In the genomic region with DNA sequence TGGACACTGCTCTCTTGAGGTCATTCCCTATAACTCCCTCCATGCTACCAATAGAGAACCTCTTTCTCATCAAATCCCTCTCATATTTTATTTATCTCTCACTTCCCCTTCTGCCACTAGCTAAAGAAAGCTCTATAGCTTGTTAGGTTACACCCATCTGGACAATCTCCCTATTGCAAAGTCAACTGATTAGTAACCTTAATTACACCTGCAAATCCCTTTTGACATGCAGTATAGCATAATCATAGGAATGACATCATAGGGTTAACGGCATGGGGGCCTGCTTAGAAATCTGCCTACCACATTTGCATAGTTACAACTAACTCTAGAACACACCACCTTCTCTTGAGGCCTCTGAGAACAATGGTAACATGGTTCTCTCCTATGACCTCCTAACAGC, we compare ENCODE assay signal across 23 cellular contexts.
DNase-seq lines count a peak whose midpoint lies in the region; ATAC-seq, FAIRE-seq and TF ChIP-seq lines count a peak whose summit lies in the region.
"Had no signal": no experiment of that assay in that cellular context is flagged by ENCODE, and none has a peak within 500 bp of the region (broad histone marks: within the 10 kb centered on the region; RNA-seq: fewer than 3 reads in every experiment).

No MANE protein-coding gene starts in this region.

- no peak for DNase-seq in HepG2 (ENCODE audit: low spot score)
- DNase-seq in right lobe of liver = no peak
- DNase-seq in colonic mucosa = peak; percentile 16
- DNase-seq in mesenchymal stem cell = no peak
- DNase-seq in GM10248 (ENCODE audit: extremely low spot score) = no peak
- no peak for DNase-seq in ascending aorta (ENCODE audit: low spot score in 2 of 2)
- no peak for DNase-seq in DMS153 treated with DMSO at 0.1 percent for 48 hours (lab: John Stamatoyannopoulos, UW; ENCODE audit: unreplicated experiment)
- DNase-seq: 8988T; CD4-positive, CD25-positive, alpha-beta regulatory T cell; COR-L47; DMS153; EL; NCI-H1105; NCI-H1694; NK-92 treated with Interleukin-12 subunit alpha and Interleukin-12 subunit beta, amount 100 ng/mL, for 24 hours; OCI-M1; SIG-M5 had no signal

- H3K36me3 ChIP-seq in HepG2 (replicated peaks in 1 of 2; ENCODE audit: control insufficient read depth in 1 of 2, insufficient read depth in 2 of 2, low read length in 2 of 2) = no peaks in the 10 kb centered on the region
- no peaks in the 10 kb centered on the region for H3K36me3 ChIP-seq in right lobe of liver
- no peaks in the 10 kb centered on the region for H3K36me3 ChIP-seq in colonic mucosa
- H3K36me3 ChIP-seq in mesenchymal stem cell (ENCODE audit: control insufficient read depth in 1 of 2, insufficient read depth in 2 of 2, low read depth in 1 of 2, low read length in 2 of 2) = no peaks in the 10 kb centered on the region
- H3K36me3 ChIP-seq in ascending aorta = no peaks in the 10 kb centered on the region

- no peak overlapping the region for H4K8ac ChIP-seq in mesenchymal stem cell (ENCODE audit: low read length)

- H3K27ac ChIP-seq in HepG2 (ENCODE audit: extremely low read length, insufficient read depth, low read length) = no peak overlapping the region
- H3K27ac ChIP-seq in right lobe of liver = no peak overlapping the region
- peak overlapping the region; percentile 93 for H3K27ac ChIP-seq in colonic mucosa
- peak overlapping the region; percentile 71 for H3K27ac ChIP-seq in mesenchymal stem cell (ENCODE audit: low read length, poor library complexity, severe bottlenecking)
- H3K27ac ChIP-seq in ascending aorta = no peak overlapping the region
- H3K27ac ChIP-seq: KMS-11, RWPE1 had no signal

- no peak overlapping the region for H3K4me2 ChIP-seq in HepG2 (ENCODE audit: low read depth, low read length)
- H3K4me2 ChIP-seq in mesenchymal stem cell (ENCODE audit: low read length, poor library complexity, severe bottlenecking) = no peak overlapping the region
- H3K4me2 ChIP-seq: KMS-11 had no signal

- no TSS peak for BruUV-seq in HepG2 (replicated peaks; lab: Mats Ljungman, UMichigan)

- TF ChIP-seq CTCF in HepG2 (CRISPR knock-in tag; IDR thresholded peaks at IDR 0.05) (no peak), right lobe of liver (IDR thresholded peaks at IDR 0.05) (no peak), colonic mucosa (IDR thresholded peaks at IDR 0.05) (no peak), GM10248 (IDR thresholded peaks at IDR 0.05; ENCODE audit: control extremely low read depth, extremely low read depth, low read depth, missing control alignments) (no peak), ascending aorta (IDR thresholded peaks at IDR 0.05) (no peak)

- no peak for FAIRE-seq in HepG2 (lab: Jason Lieb, UNC)
- FAIRE-seq: GM12891, GM18507 had no signal

- H3K9me3 ChIP-seq in HepG2 (ENCODE audit: low read length) (no peaks in the 10 kb centered on the region), right lobe of liver (no peaks in the 10 kb centered on the region), colonic mucosa (no peaks in the 10 kb centered on the region), mesenchymal stem cell (ENCODE audit: control insufficient read depth, low read length) (peaks cover 8% of the 10 kb centered on the region), ascending aorta (no peaks in the 10 kb centered on the region)

- H2BK12ac ChIP-seq in mesenchymal stem cell (ENCODE audit: low read length in 2 of 2) = no peak overlapping the region

- ATAC-seq in HepG2 (no peak), right lobe of liver (no peak), GM21576 (IDR thresholded peaks at IDR 0.05; ENCODE audit: unreplicated experiment) (no peak)
- ATAC-seq: SK-N-SH treated with all-trans-retinoic acid at 6 μM for 48 hours had no signal

- no peaks in the 10 kb centered on the region for H3K79me2 ChIP-seq in HepG2 (ENCODE audit: insufficient read depth, low read length)

- no peaks in the 10 kb centered on the region for H3K4me1 ChIP-seq in HepG2 (ENCODE audit: insufficient read depth, low read length)
- H3K4me1 ChIP-seq in right lobe of liver = peaks cover 0 to 11% (median 3%) of the 10 kb centered on the region in 4 donors
- peaks cover 5% of the 10 kb centered on the region for H3K4me1 ChIP-seq in colonic mucosa
- H3K4me1 ChIP-seq in mesenchymal stem cell (ENCODE audit: control insufficient read depth, insufficient read depth, low read depth, low read length) = peaks cover 4% of the 10 kb centered on the region
- no peaks in the 10 kb centered on the region for H3K4me1 ChIP-seq in ascending aorta

- H3K9ac ChIP-seq in HepG2 (ENCODE audit: insufficient read depth, low read depth, low read length) = no peak overlapping the region
- H3K9ac ChIP-seq in colonic mucosa (ENCODE audit: low read depth in 2 of 2, low read length in 2 of 2) = peak overlapping the region in 1 of 2 donors; percentile 4
- no peak overlapping the region for H3K9ac ChIP-seq in mesenchymal stem cell (ENCODE audit: low read length)
- H3K9ac ChIP-seq: KMS-11 had no signal

- TF ChIP-seq RAD21 in HepG2 (CRISPR knock-in tag; IDR thresholded peaks at IDR 0.05) = no peak

- no peak overlapping the region for H3K23ac ChIP-seq in mesenchymal stem cell (ENCODE audit: low read length in 2 of 2)

- 0% methylated on average over 1 of the region's 1 CpG for WGBS in HepG2 (ENCODE audit: low lambda C conversion rate)
- WGBS in right lobe of liver (ENCODE audit: insufficient coverage, low coverage, low lambda C conversion rate, missing lambda C conversion rate) = 40% methylated on average over 1 of the region's 1 CpG
- 59% methylated on average over 1 of the region's 1 CpG for WGBS in mesenchymal stem cell

- no peaks in the 10 kb centered on the region for H3K79me1 ChIP-seq in mesenchymal stem cell (replicated peaks; ENCODE audit: low read length, poor library complexity, severe bottlenecking)

- no peak overlapping the region for H3K4ac ChIP-seq in mesenchymal stem cell (ENCODE audit: low read depth in 1 of 2, low read length in 2 of 2)

- no peak for TF ChIP-seq EP300 in HepG2 (IDR thresholded peaks at IDR 0.05; ENCODE audit: low read depth in 2 of 2, low read length in 2 of 2)
- no peak for TF ChIP-seq EP300 in HepG2 (CRISPR knock-in tag; IDR thresholded peaks at IDR 0.05; ENCODE audit: borderline replicate concordance)

- H2AK5ac ChIP-seq in mesenchymal stem cell (ENCODE audit: low read length, severe bottlenecking) = no peak overlapping the region

- TF ChIP-seq POLR2A in HepG2 (IDR thresholded peaks at IDR 0.05; ENCODE audit: insufficient read depth in 1 of 2, low read depth in 2 of 2, low read length in 2 of 2) (no peak), right lobe of liver (IDR thresholded peaks at IDR 0.05) (no peak)

- POLR2A ChIA-PET in HepG2 (lab: Yijun Ruan, JAX) = no interaction called here
- POLR2A ChIA-PET in GM10248 (lab: Yijun Ruan, JAX) = no interaction called here

- in situ Hi-C loops in HepG2 (cut with HindIII; ENCODE audit: extremely low pct_ligation_motif_present, low pct_unique_long_range_greater_than_20kb) = no loop called here

- H4K20me1 ChIP-seq in HepG2 (ENCODE audit: insufficient read depth, low read length) = no peaks in the 10 kb centered on the region

- H3K4me3 ChIP-seq in HepG2 (replicated peaks in 1 of 3; ENCODE audit: insufficient read depth in 1 of 3, low read depth in 2 of 3, low read length in 3 of 3) (no peak overlapping the region), right lobe of liver (no peak overlapping the region), colonic mucosa (no peak overlapping the region), mesenchymal stem cell (ENCODE audit: insufficient read depth in 1 of 2, low read depth in 1 of 2, low read length in 2 of 2) (no peak overlapping the region), ascending aorta (no peak overlapping the region)

- H2AFZ ChIP-seq in HepG2 (ENCODE audit: low read length) (no peak overlapping the region), mesenchymal stem cell (ENCODE audit: low read depth, low read length) (no peak overlapping the region)

- H3K18ac ChIP-seq in mesenchymal stem cell (ENCODE audit: low read depth in 1 of 2, low read length in 2 of 2) = no peak overlapping the region

- intact Hi-C loops in HepG2 (cut with micrococcal nuclease; ENCODE audit: unreplicated experiment) = no loop called here
- intact Hi-C loops in right lobe of liver (cut with DNase I) = no loop called here
- intact Hi-C loops in colonic mucosa (cut with DNase I) = no loop called here
- intact Hi-C loops in ascending aorta (cut with DNase I) = no loop called here

- CTCF ChIA-PET in HepG2 (lab: Yijun Ruan, JAX; ENCODE audit: low intra/inter-chr PET ratio, low total read pairs) (no interaction called here), GM10248 (lab: Yijun Ruan, JAX) (interaction anchor here (1.1 to 3.0 kb wide), 3 partner anchors 16 to 123 kb away, joined by 3 to 17 read pairs (median 3); no protein-coding TSS in a partner anchor)

- no peak overlapping the region for H2BK15ac ChIP-seq in mesenchymal stem cell (ENCODE audit: low read depth, poor library complexity, severe bottlenecking)

- no peaks in the 10 kb centered on the region for H3K27me3 ChIP-seq in HepG2 (ENCODE audit: control insufficient read depth in 1 of 2, insufficient read depth in 2 of 2, low read length in 2 of 2)
- no peaks in the 10 kb centered on the region for H3K27me3 ChIP-seq in right lobe of liver
- H3K27me3 ChIP-seq in colonic mucosa = no peaks in the 10 kb centered on the region
- peaks cover 0 to under 1% of the 10 kb centered on the region in 2 experiments for H3K27me3 ChIP-seq in mesenchymal stem cell (ENCODE audit: control insufficient read depth in 1 of 2, insufficient read depth in 1 of 2, low read length in 2 of 2)
- no peaks in the 10 kb centered on the region for H3K27me3 ChIP-seq in ascending aorta

- no peak overlapping the region for H4K91ac ChIP-seq in mesenchymal stem cell (ENCODE audit: low read length)

- H2BK5ac ChIP-seq in mesenchymal stem cell (ENCODE audit: low read depth, low read length, poor library complexity, severe bottlenecking) = no peak overlapping the region

- H3K14ac ChIP-seq in mesenchymal stem cell (ENCODE audit: low read length in 2 of 2) = no peak overlapping the region

- H2BK120ac ChIP-seq in mesenchymal stem cell (ENCODE audit: low read depth, low read length) = no peak overlapping the region

TF ChIP-seq in HepG2, 621 proteins besides CTCF, POLR2A, EP300 and RAD21:
- TF ChIP-seq ATF7 (IDR thresholded peaks at IDR 0.05) (peak; percentile 79), ATF7 (CRISPR knock-in tag; IDR thresholded peaks at IDR 0.05) (no peak), SALL2 (CRISPR knock-in tag; IDR thresholded peaks at IDR 0.05) (no peak), HCFC1 (IDR thresholded peaks at IDR 0.05; ENCODE audit: low read depth, low read length) (no peak), ZNF772 (CRISPR knock-in tag; IDR thresholded peaks at IDR 0.05) (0 out of 2 replicates have a peak, but pooled peaks have one; percentile 31)

Comparison
In these comparisons a context has a peak if more than half of its experiments do, and no peak if none do; other contexts are left out.
1. H3K27ac ChIP-seq: peak in colonic mucosa (single experiment) and mesenchymal stem cell (single experiment); none in HepG2 (single experiment), right lobe of liver (0 of 3) and ascending aorta (0 of 2).